In genomic region chr3:156723182-156723619, GRCh38 we compare ENCODE assay signal across 14 cellular contexts. TPM values are rescaled to one million over a fixed set of nuclear protein-coding genes. Genes with fewer than 3 reads are reported as not detected.
DNase-seq lines count a peak whose midpoint lies in the region; ATAC-seq and TF ChIP-seq lines count a peak whose summit lies in the region.
"Had no signal": no experiment of that assay in that cellular context is flagged by ENCODE, and none has a peak within 500 bp of the region (broad histone marks: within the 10 kb centered on the region; RNA-seq: fewer than 3 reads in every experiment).

No MANE protein-coding gene starts in this region.

- 78 to 79% methylated on average over 2 of the region's 2 CpGs for WGBS in thyroid gland, 2 donors

- H3K4me1 ChIP-seq in thyroid gland, result no peaks in the 10 kb centered on the region

- ATAC-seq in GM19463 (IDR thresholded peaks at IDR 0.05; ENCODE audit: unreplicated experiment), result peak; percentile 56
- ATAC-seq: body of pancreas had no signal

- no peaks in the 10 kb centered on the region for H3K27me3 ChIP-seq in thyroid gland
- H3K27me3 ChIP-seq: body of pancreas, esophagus muscularis mucosa, neutrophil had no signal

- no peak for TF ChIP-seq CTCF in foreskin fibroblast (IDR thresholded peaks at IDR 0.05; ENCODE audit: low read depth, low read length)
- no peak for TF ChIP-seq CTCF in thyroid gland (IDR thresholded peaks at IDR 0.05)

- H3K4me3 ChIP-seq in foreskin fibroblast (ENCODE audit: low read depth in 1 of 2, low read length in 2 of 2), result no peak overlapping the region
- H3K4me3 ChIP-seq in thyroid gland (replicated peaks in 1 of 3), result no peak overlapping the region
- H3K4me3 ChIP-seq: body of pancreas, esophagus muscularis mucosa had no signal

- no peak for TF ChIP-seq POLR2A in thyroid gland (IDR thresholded peaks at IDR 0.05)

- H3K36me3 ChIP-seq in thyroid gland, result no peaks in the 10 kb centered on the region
- H3K36me3 ChIP-seq: esophagus muscularis mucosa, neutrophil had no signal

- DNase-seq in AG20443 (ENCODE audit: low spot score) (peak; percentile 26), NCI-H69 (lab: John Stamatoyannopoulos, UW) (peak; percentile 4), foreskin fibroblast (peak; percentile 42 to 72), NCI-H1105 (lab: John Stamatoyannopoulos, UW) (no peak), D341Med (ENCODE audit: low spot score) (no peak), thyroid gland (no peak), head of caudate nucleus (no peak)
- DNase-seq: activated CD4-positive, alpha-beta T cell treated with anti-CD3 and anti-CD28 coated beads, Interleukin-2, amount 50 U/mL, for 4 hours; body of pancreas; kidney; stimulated activated CD4-positive, alpha-beta T cell treated with anti-CD3 and anti-CD28 coated beads, Interleukin-2, amount 100 ng/mL, for 24 hours had no signal

- intact Hi-C loops in thyroid gland (cut with DNase I), result no loop called here
- intact Hi-C loops in head of caudate nucleus (cut with DNase I), result no loop called here

- H3K27ac ChIP-seq in thyroid gland, result no peak overlapping the region
- H3K27ac ChIP-seq: body of pancreas, esophagus muscularis mucosa, neutrophil had no signal

- no peaks in the 10 kb centered on the region for H3K9me3 ChIP-seq in thyroid gland
- H3K9me3 ChIP-seq: body of pancreas, esophagus muscularis mucosa, neutrophil had no signal

RNA-seq across cellular contexts. Expression of gene TIPARP, which starts 48.8 kb away (rescaled TPM):
- 10 to 100 TPM; 23.3 to 65.0 (median 31.2) TPM for total RNA-seq in thyroid gland

Comparison
In these comparisons a context has a peak if more than half of its experiments do, and no peak if none do; other contexts are left out.
1. DNase-seq: peak in AG20443 (single experiment), NCI-H69 (single experiment) and foreskin fibroblast (2 of 2); none in NCI-H1105 (single experiment), D341Med (single experiment), thyroid gland (0 of 2) and head of caudate nucleus (0 of 42).